In the genomic region with DNA sequence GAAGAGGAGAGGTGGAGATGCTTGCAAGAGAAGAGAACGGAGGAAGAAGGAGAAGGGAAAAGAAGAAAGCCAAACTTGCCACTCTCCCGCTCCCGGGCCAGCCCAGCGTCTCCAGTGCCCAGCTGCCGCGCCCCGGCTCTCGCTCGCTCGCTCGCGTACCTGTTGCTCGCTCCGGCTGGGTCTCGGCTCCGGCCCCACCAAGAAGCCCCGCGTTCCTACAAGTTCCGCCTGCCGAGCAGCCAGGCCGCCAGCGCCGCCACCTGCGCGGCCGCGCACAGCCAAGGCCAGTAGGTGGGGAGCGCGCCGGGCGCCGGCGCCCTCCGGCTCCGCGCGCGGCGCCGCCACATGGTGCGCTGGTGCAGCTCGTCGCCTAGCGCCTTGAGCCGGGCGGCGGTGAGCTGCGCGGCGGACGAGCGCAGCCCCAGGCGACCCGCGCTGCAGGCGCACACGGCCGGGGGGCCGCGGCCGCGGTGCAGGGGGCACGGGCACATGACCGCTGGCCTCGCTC, we compare ENCODE assay signal across 8 cellular contexts. TPM values are rescaled to one million over a fixed set of nuclear protein-coding genes. Genes with fewer than 3 reads are reported as not detected.
DNase-seq lines count a peak whose midpoint lies in the region; ATAC-seq, FAIRE-seq and TF ChIP-seq lines count a peak whose summit lies in the region.

No MANE protein-coding gene starts in this region.

- ATAC-seq in HG02798 (IDR thresholded peaks at IDR 0.05; ENCODE audit: poor library complexity, unreplicated experiment): peak; percentile 67

- H3K4me1 ChIP-seq in hepatocyte (ENCODE audit: insufficient read depth) (peaks cover 28% of the 10 kb centered on the region), small intestine (ENCODE audit: control insufficient read depth in 2 of 2, insufficient read depth in 1 of 2, low read depth in 1 of 2, low read length in 1 of 2) (peaks cover 2 to 4% of the 10 kb centered on the region in 2 donors)

- H3K9me3 ChIP-seq in hepatocyte (ENCODE audit: low read depth) (no peaks in the 10 kb centered on the region), small intestine (ENCODE audit: control insufficient read depth, low read depth) (no peaks in the 10 kb centered on the region)

- H3K36me3 ChIP-seq in hepatocyte (replicated peaks; ENCODE audit: insufficient read depth, low read depth): no peaks in the 10 kb centered on the region
- H3K36me3 ChIP-seq in small intestine (ENCODE audit: control insufficient read depth in 2 of 2, insufficient read depth in 2 of 2, low read length in 2 of 2): no peaks in the 10 kb centered on the region

- peak overlapping the region; percentile 16 for H3K4me3 ChIP-seq in hepatocyte
- peak overlapping the region in 1 of 2 donors; percentile 24 for H3K4me3 ChIP-seq in small intestine (ENCODE audit: low read depth in 1 of 2, low read length in 2 of 2)

- FAIRE-seq in small intestine (lab: Jason Lieb, UNC): no peak

- H4K20me1 ChIP-seq in hepatocyte (ENCODE audit: insufficient read depth, poor library complexity, severe bottlenecking): no peaks in the 10 kb centered on the region

- under 1% methylated on average over 59 of the region's 65 CpGs for WGBS in hepatocyte (ENCODE audit: low lambda C conversion rate, missing lambda C conversion rate)
- WGBS in small intestine, 3 donors: 0 to 1% (median 0%) methylated on average over 41 to 65 of the region's 65 CpGs

- no peaks in the 10 kb centered on the region for H3K79me2 ChIP-seq in hepatocyte

- no peaks in the 10 kb centered on the region for H3K9me2 ChIP-seq in hepatocyte (replicated peaks; ENCODE audit: insufficient read depth)

- peak; percentile 24 for DNase-seq in NCI-H1694 treated with DMSO at 0.1 percent for 48 hours (lab: John Stamatoyannopoulos, UW)
- no peak for DNase-seq in NCI-H1694 (lab: John Stamatoyannopoulos, UW)
- DNase-seq in NCI-H69 (lab: John Stamatoyannopoulos, UW): peak; percentile 94
- DNase-seq in activated naive CD4-positive, alpha-beta T cell treated with anti-CD3 and anti-CD28 coated beads, Interleukin-2, amount 50 U/mL, for 16 hours: peak; percentile 37
- peak; percentile 75 for DNase-seq in hepatocyte (ENCODE audit: low spot score)
- peak; percentile 13 for DNase-seq in small intestine
- no peak for DNase-seq in cerebellar nuclear complex (lab: John Stamatoyannopoulos, UW)

- no peak overlapping the region for H2AFZ ChIP-seq in hepatocyte

- peaks cover 82% of the 10 kb centered on the region for H3K27me3 ChIP-seq in hepatocyte
- H3K27me3 ChIP-seq in small intestine (ENCODE audit: control insufficient read depth in 2 of 2, insufficient read depth in 2 of 2, low read length in 2 of 2): peaks cover 26 to 31% of the 10 kb centered on the region in 2 donors

- H3K4me2 ChIP-seq in hepatocyte: peak overlapping the region; percentile 96

- H3K27ac ChIP-seq in hepatocyte (no peak overlapping the region), small intestine (ENCODE audit: low read depth in 1 of 2, low read length in 1 of 2) (no peak overlapping the region)

- no peak for TF ChIP-seq CTCF in hepatocyte (IDR thresholded peaks at IDR 0.05; ENCODE audit: poor library complexity)

RNA-seq across cellular contexts. Expression of gene HRK, which starts 0.4 kb away (rescaled TPM):
- 0.08 TPM in 1 of 2 replicates, not detected in the other for total RNA-seq in hepatocyte
- 0.10 and 0.18 TPM in 2 replicates for polyA plus RNA-seq in hepatocyte
- polyA plus RNA-seq in small intestine: under 1 TPM in 1 of 3 donors, not detected in 2; 0.06 TPM

RNA-seq across cellular contexts. Expression of gene FBXW8, which starts 29.9 kb away (rescaled TPM):
- 14.1 and 20.6 TPM in 2 replicates for total RNA-seq in hepatocyte
- polyA plus RNA-seq in hepatocyte (17.0 and 18.9 TPM in 2 replicates), small intestine (1 to 10 TPM; 1.1 to 5.6 (median 1.4) TPM)

Comparison
In these comparisons a context has a peak if more than half of its experiments do, and no peak if none do; other contexts are left out.
1. DNase-seq: peak in NCI-H1694 treated with DMSO at 0.1 percent for 48 hours (single experiment), NCI-H69 (single experiment), activated naive CD4-positive, alpha-beta T cell treated with anti-CD3 and anti-CD28 coated beads, Interleukin-2, amount 50 U/mL, for 16 hours (single experiment), hepatocyte (single experiment) and small intestine (single experiment); none in NCI-H1694 (single experiment) and cerebellar nuclear complex (0 of 2).